ENCODE assay signal across 21 cellular contexts in the genomic region with DNA sequence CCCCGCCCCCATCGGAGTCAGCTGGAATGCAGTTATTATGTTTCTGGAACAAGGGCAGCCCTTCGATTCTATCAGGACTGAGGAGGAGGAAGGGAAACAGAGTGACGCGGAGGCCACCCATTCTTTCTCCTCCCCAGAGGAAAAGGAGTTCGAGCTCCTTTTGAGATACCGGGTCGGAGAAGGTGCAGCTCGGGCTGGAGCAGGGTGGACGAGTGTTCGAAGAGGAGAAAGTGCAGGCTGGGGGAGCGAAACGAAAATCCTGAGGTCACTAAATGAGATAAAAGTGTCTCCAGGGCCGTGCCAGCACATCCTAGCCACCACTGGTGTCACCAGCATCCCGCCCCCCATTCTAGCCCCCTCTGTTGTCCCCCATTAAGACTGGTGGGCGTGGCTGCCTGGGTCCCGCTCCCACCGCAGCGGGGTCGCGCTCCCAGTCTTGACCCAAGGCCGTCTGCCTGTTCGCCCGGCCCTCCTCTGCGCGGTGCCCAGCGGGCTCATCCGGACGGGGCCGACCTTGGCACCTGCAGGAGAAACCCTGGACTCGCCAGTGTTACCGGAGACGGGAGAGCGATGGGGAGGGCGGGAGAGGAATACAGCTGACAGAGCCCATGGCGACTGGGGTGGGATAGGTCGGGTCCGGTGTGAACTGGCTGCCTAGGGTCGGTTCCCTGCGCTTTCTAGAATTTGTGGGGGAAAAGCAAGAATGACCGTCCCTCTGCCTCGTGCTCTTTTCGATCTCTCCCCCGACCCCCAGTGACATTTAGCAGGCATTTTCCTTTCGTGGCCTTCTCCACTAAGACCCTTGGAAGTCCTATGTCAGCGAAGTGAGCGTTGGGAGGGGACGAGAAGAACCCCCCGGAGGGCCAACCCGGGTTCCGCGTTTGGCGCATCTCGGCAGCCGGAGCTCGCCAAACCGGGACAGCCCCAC. TPM values are rescaled to one million over a fixed set of nuclear protein-coding genes. Genes with fewer than 3 reads are reported as not detected.
A peak's percentile ranks its signal among the peaks of the same experiment; 100 is the strongest.
DNase-seq lines count a peak whose midpoint lies in the region; ATAC-seq and TF ChIP-seq lines count a peak whose summit lies in the region.
"Had no signal": no experiment of that assay in that cellular context is flagged by ENCODE, and none has a peak within 500 bp of the region (broad histone marks: within the 10 kb centered on the region; RNA-seq: fewer than 3 reads in every experiment).

No MANE protein-coding gene starts in this region.

- in situ Hi-C loops in GM13976 (cut with MboI; ENCODE audit: low sequenced_read_pairs, unreplicated experiment), result no loop called here

- H3K27me3 Mint-ChIP-seq in neural progenitor cell (ENCODE audit: insufficient read depth, low read depth), result peaks cover 86% of the 10 kb centered on the region

- no peaks in the 10 kb centered on the region for H3K36me3 ChIP-seq in NT2/D1 (ENCODE audit: insufficient read depth, insufficient read length, low read length)
- H3K36me3 ChIP-seq in iPS-15b (ENCODE audit: control insufficient read depth, insufficient read depth, low read length), result no peaks in the 10 kb centered on the region
- no peaks in the 10 kb centered on the region for H3K36me3 ChIP-seq in neural progenitor cell
- H3K36me3 ChIP-seq: neutrophil, right atrium auricular region had no signal

- H3K9me3 ChIP-seq in NT2/D1 (ENCODE audit: insufficient read depth, low read length), result no peaks in the 10 kb centered on the region
- H3K9me3 ChIP-seq in iPS-15b (ENCODE audit: control insufficient read depth, insufficient read depth, low read length), result no peaks in the 10 kb centered on the region
- H3K9me3 ChIP-seq in neural progenitor cell (ENCODE audit: low read depth), result no peaks in the 10 kb centered on the region
- H3K9me3 ChIP-seq: Caco-2, neutrophil, right atrium auricular region had no signal

- H2AFZ ChIP-seq in neural progenitor cell (replicated peaks), result no peak overlapping the region

- peaks cover 53% of the 10 kb centered on the region for H3F3A ChIP-seq in neural progenitor cell (ENCODE audit: low read depth)

- H3K4me3 ChIP-seq in NT2/D1 (ENCODE audit: insufficient read length, low read depth) (peak overlapping the region; percentile 3), iPS-15b (ENCODE audit: low read depth, low read length) (peak overlapping the region; percentile 41), neural progenitor cell (peak overlapping the region; percentile 22)
- H3K4me3 ChIP-seq: right atrium auricular region had no signal

- H3K79me2 ChIP-seq in neural progenitor cell (ENCODE audit: low read depth), result no peaks in the 10 kb centered on the region

- H3K36me3 Mint-ChIP-seq in neural progenitor cell, result no peaks in the 10 kb centered on the region
- H3K36me3 Mint-ChIP-seq: activated naive CD4-positive, alpha-beta T cell treated with anti-CD3 and anti-CD28 coated beads, Interleukin-2, amount 50 U/mL, for 24 hours had no signal

- TF ChIP-seq CTCF in neural progenitor cell (IDR thresholded peaks at IDR 0.05) (no peak), GM13976 (IDR thresholded peaks at IDR 0.05; ENCODE audit: borderline replicate concordance, control extremely low read depth, extremely low read depth, insufficient read depth, missing control alignments) (no peak)

- H3K9ac ChIP-seq in NT2/D1 (ENCODE audit: insufficient read length, low read depth), result no peak overlapping the region
- no peak overlapping the region for H3K9ac ChIP-seq in iPS-15b (ENCODE audit: low read depth, low read length)
- no peak overlapping the region for H3K9ac ChIP-seq in neural progenitor cell
- H3K9ac ChIP-seq: KMS-11 had no signal

- H3K27me3 ChIP-seq in NT2/D1 (ENCODE audit: insufficient read depth, insufficient read length) (peaks cover 100% of the 10 kb centered on the region), iPS-15b (ENCODE audit: control insufficient read depth, insufficient read depth, low read length) (peaks cover 99% of the 10 kb centered on the region), neural progenitor cell (peaks cover 100% of the 10 kb centered on the region)

- H3K9me3 Mint-ChIP-seq in neural progenitor cell, result no peaks in the 10 kb centered on the region
- H3K9me3 Mint-ChIP-seq: activated T-cell treated with anti-CD3 and anti-CD28 coated beads, Interleukin-2, amount 50 U/mL, for 24 hours had no signal

- peaks cover 3% of the 10 kb centered on the region for H3K4me1 ChIP-seq in NT2/D1 (ENCODE audit: insufficient read depth, insufficient read length)
- peaks cover 52% of the 10 kb centered on the region for H3K4me1 ChIP-seq in iPS-15b (ENCODE audit: control insufficient read depth, insufficient read depth, low read length)
- H3K4me1 ChIP-seq in neural progenitor cell, result peaks cover 48% of the 10 kb centered on the region

- H3K4me3 Mint-ChIP-seq in neural progenitor cell, result no peak overlapping the region
- H3K4me3 Mint-ChIP-seq: activated naive CD4-positive, alpha-beta T cell treated with anti-CD3 and anti-CD28 coated beads, Interleukin-2, amount 50 U/mL, for 24 hours; activated T-cell treated with anti-CD3 and anti-CD28 coated beads, Interleukin-2, amount 50 U/mL, for 24 hours had no signal

- H3K4me2 ChIP-seq in neural progenitor cell, result peak overlapping the region; percentile 63
- H3K4me2 ChIP-seq: KMS-11 had no signal

- peak; percentile 36 for DNase-seq in COR-L47 (lab: John Stamatoyannopoulos, UW)
- DNase-seq in NT2/D1 (ENCODE audit: low read depth, low spot score), result no peak
- DNase-seq in neural progenitor cell (ENCODE audit: low spot score), result peak; percentile 59
- DNase-seq in GM13976 (ENCODE audit: low spot score), result no peak
- DNase-seq: activated T-cell treated with anti-CD3 and anti-CD28 coated beads, Interleukin-2, amount 50 U/mL, for 24 hours; Caco-2; cortex of kidney; GF-D8; NCI-H1092; NCI-H2107; SW 1271 had no signal

- ATAC-seq in GM21737 (IDR thresholded peaks at IDR 0.05; ENCODE audit: unreplicated experiment) (no peak), HG03354 (IDR thresholded peaks at IDR 0.05; ENCODE audit: poor library complexity, severe bottlenecking, unreplicated experiment) (no peak), GM18873 (IDR thresholded peaks at IDR 0.05; ENCODE audit: low FRiP score, unreplicated experiment) (no peak)

- H3K4me1 Mint-ChIP-seq in neural progenitor cell, result no peaks in the 10 kb centered on the region
- H3K4me1 Mint-ChIP-seq: activated naive CD4-positive, alpha-beta T cell treated with anti-CD3 and anti-CD28 coated beads, Interleukin-2, amount 50 U/mL, for 24 hours had no signal

- H3K27ac Mint-ChIP-seq in neural progenitor cell, result no peak overlapping the region
- H3K27ac Mint-ChIP-seq: activated naive CD4-positive, alpha-beta T cell treated with anti-CD3 and anti-CD28 coated beads, Interleukin-2, amount 50 U/mL, for 24 hours; activated T-cell treated with anti-CD3 and anti-CD28 coated beads, Interleukin-2, amount 50 U/mL, for 24 hours had no signal

- H4K20me1 ChIP-seq in neural progenitor cell (ENCODE audit: low read depth), result peaks cover 88% of the 10 kb centered on the region

- H3K27ac ChIP-seq in neural progenitor cell, result no peak overlapping the region
- H3K27ac ChIP-seq: epithelial cell of prostate, KMS-11, neutrophil, right atrium auricular region had no signal

RNA-seq across cellular contexts. Expression of gene FOXA2, which starts 16.2 kb away (rescaled TPM):
- total RNA-seq in neural progenitor cell (ENCODE audit: low replicate concordance), result not detected in 2 replicates
- total RNA-seq: mesenteric fat pad, right atrium auricular region had no signal

Comparison
In these comparisons a context has a peak if more than half of its experiments do, and no peak if none do; other contexts are left out.
1. DNase-seq: peak in COR-L47 (single experiment) and neural progenitor cell (single experiment); none in NT2/D1 (single experiment) and GM13976 (single experiment).
2. Peak in every context shown above with its lines, with median percentiles within 50 percentile points of each other: H3K4me3 ChIP-seq.